In the genomic region with DNA sequence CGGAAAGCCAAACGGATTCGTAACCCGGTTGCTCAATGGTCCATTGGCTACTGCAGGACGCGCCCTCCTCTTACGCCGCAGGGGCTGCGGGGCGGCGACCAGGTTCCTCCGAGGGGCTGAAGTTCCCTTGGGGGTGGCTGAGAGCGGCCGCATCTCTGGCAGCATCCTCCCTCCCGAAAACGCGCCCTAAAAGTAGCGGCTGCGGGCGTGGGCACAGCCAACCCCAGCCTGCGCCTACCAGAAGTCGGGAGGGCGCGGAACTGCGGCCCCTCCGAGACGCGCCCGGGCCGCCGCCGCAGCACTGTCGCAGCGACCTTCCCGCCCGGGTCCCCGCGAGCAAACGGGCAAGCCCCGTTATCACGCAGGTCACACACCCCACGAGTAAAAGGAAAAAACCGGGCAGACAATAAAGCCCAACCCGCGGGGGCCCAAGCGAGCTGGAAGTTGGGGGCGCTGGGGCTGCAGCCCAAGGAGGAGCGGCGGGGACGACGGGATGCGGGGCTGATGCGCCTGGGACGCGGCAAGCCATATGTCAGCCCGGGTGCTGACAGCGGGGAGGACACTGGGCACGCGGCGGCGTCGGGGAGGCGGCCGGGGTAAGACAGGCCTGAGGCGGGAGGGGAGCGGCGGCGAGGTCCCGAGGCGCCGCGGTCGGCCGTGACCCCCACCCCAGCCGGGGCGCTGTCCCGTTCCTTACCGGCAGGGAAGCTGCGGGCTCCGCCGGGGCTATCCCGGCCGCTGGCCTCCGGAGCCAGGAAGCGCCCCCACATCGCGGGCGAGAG, we compare ENCODE assay signal across 8 cellular contexts. TPM values are rescaled to one million over a fixed set of nuclear protein-coding genes. Genes with fewer than 3 reads are reported as not detected.
DNase-seq lines count a peak whose midpoint lies in the region; ATAC-seq and TF ChIP-seq lines count a peak whose summit lies in the region.

No MANE protein-coding gene starts in this region.

- H3K4me3 ChIP-seq in esophagus muscularis mucosa (peak overlapping the region; percentile 79 to 91 (median 81)), thoracic aorta (peak overlapping the region; percentile 76)

- H3K9me3 ChIP-seq in esophagus muscularis mucosa (no peaks in the 10 kb centered on the region), thoracic aorta (no peaks in the 10 kb centered on the region)

- H3K36me3 ChIP-seq in esophagus muscularis mucosa (no peaks in the 10 kb centered on the region), thoracic aorta (no peaks in the 10 kb centered on the region)

- no peak for TF ChIP-seq EP300 in esophagus muscularis mucosa (IDR thresholded peaks at IDR 0.05)

- DNase-seq in ACHN = peak; percentile 50
- DNase-seq in NCI-H774 (lab: John Stamatoyannopoulos, UW) = peak; percentile 75
- DNase-seq in activated T-cell treated with anti-CD3 and anti-CD28 coated beads, Interleukin-2, amount 50 U/mL, for 4 hours = peak; percentile 24
- no peak for DNase-seq in esophagus muscularis mucosa (ENCODE audit: extremely low spot score)
- peak; percentile 48 for DNase-seq in naive B cell
- no peak for DNase-seq in thoracic aorta (ENCODE audit: low spot score)

- H3K27ac Mint-ChIP-seq in naive B cell = peak overlapping the region; percentile 60 to 95 (median 82)

- H3K4me3 Mint-ChIP-seq in activated T-cell treated with anti-CD3 and anti-CD28 coated beads, Interleukin-2, amount 50 U/mL, for 4 hours = peak overlapping the region; percentile 88
- H3K4me3 Mint-ChIP-seq in naive B cell = peak overlapping the region; percentile 87 to 98 (median 93)

- TF ChIP-seq POLR2A in GM18505 (IDR thresholded peaks at IDR 0.05; ENCODE audit: borderline replicate concordance, extremely low read depth, insufficient read depth, insufficient read length) = no peak
- TF ChIP-seq POLR2A in esophagus muscularis mucosa (IDR thresholded peaks at IDR 0.05; ENCODE audit: low read depth) = no peak

- H3K27me3 ChIP-seq in esophagus muscularis mucosa = no peaks in the 10 kb centered on the region
- H3K27me3 ChIP-seq in thoracic aorta (replicated peaks; ENCODE audit: insufficient read depth) = no peaks in the 10 kb centered on the region

- 0% methylated on average over 42 of the region's 88 CpGs for WGBS in esophagus muscularis mucosa

- H3K9me3 Mint-ChIP-seq in activated T-cell treated with anti-CD3 and anti-CD28 coated beads, Interleukin-2, amount 50 U/mL, for 4 hours = no peaks in the 10 kb centered on the region
- no peaks in the 10 kb centered on the region for H3K9me3 Mint-ChIP-seq in naive B cell

- ATAC-seq in GM18505 (IDR thresholded peaks at IDR 0.05; ENCODE audit: unreplicated experiment) (peak; percentile 39), HG02938 (IDR thresholded peaks at IDR 0.05; ENCODE audit: unreplicated experiment) (peak; percentile 40), naive B cell (ENCODE audit: low read depth in 2 of 2) (peak; percentile 34), thoracic aorta (ENCODE audit: insufficient number of reproducible peaks, low FRiP score, low read depth) (peak; percentile 53)
- ATAC-seq in activated T-cell treated with anti-CD3 and anti-CD28 coated beads, Interleukin-2, amount 50 U/mL, for 4 hours = peak; percentile 45 to 51

- TF ChIP-seq CTCF in esophagus muscularis mucosa (IDR thresholded peaks at IDR 0.05) (peak in 2 of 3 experiments; percentile 10 to 44), thoracic aorta (IDR thresholded peaks at IDR 0.05) (peak; percentile 41)

- H3K27me3 Mint-ChIP-seq in activated T-cell treated with anti-CD3 and anti-CD28 coated beads, Interleukin-2, amount 50 U/mL, for 4 hours (ENCODE audit: low read depth) = no peaks in the 10 kb centered on the region
- H3K27me3 Mint-ChIP-seq in naive B cell = no peaks in the 10 kb centered on the region

- H3K36me3 Mint-ChIP-seq in activated T-cell treated with anti-CD3 and anti-CD28 coated beads, Interleukin-2, amount 50 U/mL, for 4 hours (ENCODE audit: insufficient read depth) = no peaks in the 10 kb centered on the region
- H3K36me3 Mint-ChIP-seq in naive B cell = no peaks in the 10 kb centered on the region

- H3K27ac ChIP-seq in esophagus muscularis mucosa (replicated peaks in 1 of 4) = peak overlapping the region; percentile 93 to 99 (median 96)
- peak overlapping the region; percentile 93 to 95 for H3K27ac ChIP-seq in thoracic aorta

- intact Hi-C loops in esophagus muscularis mucosa (cut with DNase I) = loop anchor here (5.0 to 10.0 kb wide), 2 partner anchors 57 to 244 kb away; a partner anchor contains a TSS

- H3K4me1 Mint-ChIP-seq in activated T-cell treated with anti-CD3 and anti-CD28 coated beads, Interleukin-2, amount 50 U/mL, for 4 hours (ENCODE audit: low read depth) = peaks cover 41% of the 10 kb centered on the region
- peaks cover 15 to 22% (median 16%) of the 10 kb centered on the region in 3 donors for H3K4me1 Mint-ChIP-seq in naive B cell

- H3K4me1 ChIP-seq in esophagus muscularis mucosa (peaks cover 15 to 26% (median 21%) of the 10 kb centered on the region in 4 donors), thoracic aorta (ENCODE audit: control insufficient read depth in 1 of 2, low read depth in 2 of 2) (peaks cover 11% of the 10 kb centered on the region in 2 donors)

- in situ Hi-C loops in ACHN (cut with HindIII; ENCODE audit: low pct_ligation_motif_present, low pct_unique_long_range_greater_than_20kb, low sequenced_read_pairs) = no loop called here

RNA-seq across cellular contexts. Expression of a gene that starts 0.7 kb away (rescaled TPM):
- total RNA-seq in activated T-cell treated with anti-CD3 and anti-CD28 coated beads, Interleukin-2, amount 50 U/mL, for 4 hours = 10 to 100 TPM; 23.1 to 27.9 (median 26.8) TPM
- total RNA-seq in esophagus muscularis mucosa = 10 to 100 TPM; 12.6 to 16.2 (median 13.4) TPM
- polyA plus RNA-seq in naive B cell (ENCODE audit: low read depth in 6 of 6) = 10 to 100 TPM; 19.6 to 31.0 (median 25.0) TPM
- 10 to 100 TPM; 13.3 to 22.7 TPM for total RNA-seq in thoracic aorta

Comparison
In these comparisons a context has a peak if more than half of its experiments do, and no peak if none do; other contexts are left out.
1. DNase-seq: peak in ACHN (single experiment), NCI-H774 (single experiment), activated T-cell treated with anti-CD3 and anti-CD28 coated beads, Interleukin-2, amount 50 U/mL, for 4 hours (single experiment) and naive B cell (single experiment); none in esophagus muscularis mucosa (single experiment) and thoracic aorta (single experiment).
2. Peak in every context shown above with its lines, with median percentiles within 50 percentile points of each other: ATAC-seq.